ENCODE assay signal across 23 cellular contexts in the genomic region with DNA sequence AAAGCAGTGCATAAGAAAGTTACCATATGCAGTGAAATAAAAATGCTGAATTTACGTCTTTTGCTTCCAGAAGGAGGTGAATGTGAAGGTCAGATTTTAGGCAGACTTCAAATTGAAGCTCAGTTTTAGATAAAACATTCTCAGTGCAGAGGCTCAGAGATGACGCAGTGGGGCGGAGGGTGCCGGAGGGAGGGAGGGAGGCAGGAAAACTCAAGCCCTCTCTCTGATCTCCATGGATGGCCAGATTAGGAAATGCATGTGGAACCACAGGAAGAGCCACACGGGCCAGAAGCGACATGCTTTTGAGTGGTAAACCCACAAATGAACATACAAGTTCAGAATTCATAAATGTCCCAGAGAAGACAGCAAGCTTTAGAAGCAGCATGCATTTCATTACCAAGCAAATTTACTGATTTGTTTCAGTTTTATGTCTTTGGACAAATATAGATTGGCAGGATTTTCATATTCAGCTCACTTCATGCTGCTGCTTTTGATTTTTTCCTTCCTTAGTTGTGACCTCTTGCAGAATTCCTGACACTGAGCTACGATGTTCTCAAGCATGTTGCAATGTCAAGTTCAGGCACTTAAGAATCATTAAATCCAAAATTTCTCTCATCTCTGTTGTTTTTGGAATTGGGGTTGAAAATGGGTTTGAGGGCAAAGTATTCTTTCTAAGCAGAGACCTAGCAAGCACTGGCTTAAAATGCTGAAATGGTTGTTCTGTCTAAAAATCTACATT. TPM values are rescaled to one million over a fixed set of nuclear protein-coding genes. Genes with fewer than 3 reads are reported as not detected.
DNase-seq lines count a peak whose midpoint lies in the region; ATAC-seq and TF ChIP-seq lines count a peak whose summit lies in the region.
"Had no signal": no experiment of that assay in that cellular context is flagged by ENCODE, and none has a peak within 500 bp of the region (broad histone marks: within the 10 kb centered on the region; RNA-seq: fewer than 3 reads in every experiment).

No MANE protein-coding gene starts in this region.

- peaks cover 17% of the 10 kb centered on the region for H3K27me3 Mint-ChIP-seq in CD8-positive, alpha-beta T cell (ENCODE audit: low read depth)
- H3K27me3 Mint-ChIP-seq in CD8-positive, alpha-beta memory T cell, result peaks cover 4 to 18% of the 10 kb centered on the region in 2 donors

- no peaks in the 10 kb centered on the region for H3K36me3 Mint-ChIP-seq in stimulated activated effector memory CD8-positive, alpha-beta T cell treated with anti-CD3 and anti-CD28 coated beads, Interleukin-12 subunit alpha, Interleukin-12 subunit beta, amount 100 ng/mL, for 72 hours
- no peaks in the 10 kb centered on the region for H3K36me3 Mint-ChIP-seq in CD8-positive, alpha-beta T cell
- no peaks in the 10 kb centered on the region for H3K36me3 Mint-ChIP-seq in CD8-positive, alpha-beta memory T cell

- POLR2A ChIA-PET in CD8-positive, alpha-beta T cell (lab: Charles Lee), result interaction anchor here (1.2 kb wide), 1 partner anchor 14 kb away, joined by 3 read pairs; no protein-coding TSS in a partner anchor
- POLR2A ChIA-PET in A673 (lab: Charles Lee; ENCODE audit: low non-redundant PET), result no interaction called here
- POLR2A ChIA-PET in CD8-positive, alpha-beta memory T cell (lab: Charles Lee), result no interaction called here

- H3K27ac Mint-ChIP-seq in stimulated activated effector memory CD8-positive, alpha-beta T cell treated with anti-CD3 and anti-CD28 coated beads, Interleukin-12 subunit alpha, Interleukin-12 subunit beta, amount 100 ng/mL, for 72 hours, result no peak overlapping the region
- H3K27ac Mint-ChIP-seq in CD8-positive, alpha-beta T cell, result no peak overlapping the region
- no peak overlapping the region for H3K27ac Mint-ChIP-seq in CD8-positive, alpha-beta memory T cell
- H3K27ac Mint-ChIP-seq: T-helper 1 cell treated with Interleukin-12 subunit alpha and Interleukin-12 subunit beta and Interleukin-4 antibody, amounts not matched to agents 30 μg/mL and 1 μg/mL, for 36 hours had no signal

- H3K4me3 ChIP-seq in BLaER1, result no peak overlapping the region
- H3K4me3 ChIP-seq in coronary artery, result no peak overlapping the region
- no peak overlapping the region for H3K4me3 ChIP-seq in gastrocnemius medialis
- H3K4me3 ChIP-seq in CD8-positive, alpha-beta T cell (ENCODE audit: low read depth, low read length), result no peak overlapping the region
- H3K4me3 ChIP-seq in A673 (ENCODE audit: low read depth, low read length, poor library complexity, severe bottlenecking), result no peak overlapping the region
- H3K4me3 ChIP-seq in CD8-positive, alpha-beta memory T cell (ENCODE audit: low read length), result no peak overlapping the region
- H3K4me3 ChIP-seq: A549, esophagus muscularis mucosa, SJSA1 had no signal

- in situ Hi-C loops in gastrocnemius medialis (cut with MboI; ENCODE audit: low sequenced_read_pairs in 4 of 4), result no loop called here

- H3K9ac ChIP-seq in BLaER1, result no peak overlapping the region

- intact Hi-C loops in left ventricle myocardium superior (cut with micrococcal nuclease) (no loop called here), gastrocnemius medialis (cut with DNase I; ENCODE audit: low total_unique reads) (no loop called here), A673 (cut with micrococcal nuclease; ENCODE audit: unreplicated experiment) (no loop called here)
- intact Hi-C loops in CD8-positive, alpha-beta T cell (cut with DNase I, micrococcal nuclease), result no loop called here

- peaks cover 5% of the 10 kb centered on the region for H3K9me3 Mint-ChIP-seq in stimulated activated effector memory CD8-positive, alpha-beta T cell treated with anti-CD3 and anti-CD28 coated beads, Interleukin-12 subunit alpha, Interleukin-12 subunit beta, amount 100 ng/mL, for 72 hours
- H3K9me3 Mint-ChIP-seq in CD8-positive, alpha-beta T cell, result peaks cover 2% of the 10 kb centered on the region
- peaks cover 0 to 2% (median 0%) of the 10 kb centered on the region in 5 donors for H3K9me3 Mint-ChIP-seq in CD8-positive, alpha-beta memory T cell
- H3K9me3 Mint-ChIP-seq: T-helper 1 cell treated with Interleukin-12 subunit alpha and Interleukin-12 subunit beta and Interleukin-4 antibody, amounts not matched to agents 30 μg/mL and 1 μg/mL, for 36 hours had no signal

- H3K36me3 ChIP-seq in BLaER1 (no peaks in the 10 kb centered on the region), gastrocnemius medialis (no peaks in the 10 kb centered on the region), A673 (ENCODE audit: insufficient read depth, low read length, poor library complexity, severe bottlenecking) (no peaks in the 10 kb centered on the region)
- H3K36me3 ChIP-seq in CD8-positive, alpha-beta T cell (ENCODE audit: insufficient read depth, low read length), result no peaks in the 10 kb centered on the region
- no peaks in the 10 kb centered on the region for H3K36me3 ChIP-seq in CD8-positive, alpha-beta memory T cell (ENCODE audit: insufficient read depth, low read length)
- H3K36me3 ChIP-seq: esophagus muscularis mucosa, SJSA1 had no signal

- H3K4me3 Mint-ChIP-seq in stimulated activated effector memory CD8-positive, alpha-beta T cell treated with anti-CD3 and anti-CD28 coated beads, Interleukin-12 subunit alpha, Interleukin-12 subunit beta, amount 100 ng/mL, for 72 hours, result no peak overlapping the region
- no peak overlapping the region for H3K4me3 Mint-ChIP-seq in CD8-positive, alpha-beta T cell
- no peak overlapping the region for H3K4me3 Mint-ChIP-seq in CD8-positive, alpha-beta memory T cell
- H3K4me3 Mint-ChIP-seq: stimulated activated naive CD8-positive, alpha-beta T cell treated with anti-CD3 and anti-CD28 coated beads, Interleukin-15, amount 100 ng/mL, for 72 hours; T-helper 1 cell treated with Interleukin-12 subunit alpha and Interleukin-12 subunit beta and Interleukin-4 antibody, amounts not matched to agents 30 μg/mL and 1 μg/mL, for 36 hours had no signal

- TF ChIP-seq CTCF in coronary artery (IDR thresholded peaks at IDR 0.05) (no peak), gastrocnemius medialis (IDR thresholded peaks at IDR 0.05 in 4 of 5, conservative IDR thresholded peaks at IDR 0.05 in 1 of 5) (no peak), A673 (conservative IDR thresholded peaks at IDR 0.05; ENCODE audit: low read depth, low read length) (no peak)
- TF ChIP-seq CTCF in CD8-positive, alpha-beta T cell (IDR thresholded peaks at IDR 0.05), result no peak

- no peak for DNase-seq in coronary artery (ENCODE audit: low spot score)
- DNase-seq in left ventricle myocardium superior, result peak; percentile 61
- DNase-seq in gastrocnemius medialis, result peak in 1 of 2 donors; percentile 39
- DNase-seq in stimulated activated effector memory CD8-positive, alpha-beta T cell treated with anti-CD3 and anti-CD28 coated beads, Interleukin-12 subunit alpha, Interleukin-12 subunit beta, amount 100 ng/mL, for 72 hours (ENCODE audit: low spot score in 2 of 2), result no peak
- DNase-seq in CD8-positive, alpha-beta T cell, result no peak
- DNase-seq in A673 (ENCODE audit: low spot score), result no peak
- no peak for DNase-seq in CD8-positive, alpha-beta memory T cell
- DNase-seq: activated CD4-positive, alpha-beta T cell treated with anti-CD3 and anti-CD28 coated beads for 4 hours; activated naive CD4-positive, alpha-beta T cell treated with anti-CD3 and anti-CD28 coated beads, Interleukin-2, amount 50 U/mL, for 16 hours; effector memory CD4-positive, alpha-beta T cell; NCI-H1092 treated with DMSO at 0.1 percent for 48 hours; NCI-H2029 treated with DMSO at 0.1 percent for 48 hours; NCI-H446; PC-3; stimulated activated naive CD8-positive, alpha-beta T cell treated with anti-CD3 and anti-CD28 coated beads, Interleukin-15, amount 100 ng/mL, for 72 hours had no signal

- no peak for TF ChIP-seq POLR2A in gastrocnemius medialis (IDR thresholded peaks at IDR 0.05)

- ATAC-seq in left ventricle myocardium superior, result peak; percentile 76
- peak; percentile 44 to 54 for ATAC-seq in gastrocnemius medialis
- ATAC-seq in stimulated activated effector memory CD8-positive, alpha-beta T cell treated with anti-CD3 and anti-CD28 coated beads, Interleukin-12 subunit alpha, Interleukin-12 subunit beta, amount 100 ng/mL, for 72 hours, result no peak
- ATAC-seq in CD8-positive, alpha-beta T cell, result no peak
- ATAC-seq: A549; HepG2; PC-3; stimulated activated naive CD8-positive, alpha-beta T cell treated with anti-CD3 and anti-CD28 coated beads, Interleukin-15, amount 100 ng/mL, for 72 hours had no signal

- peak overlapping the region; percentile 71 for H3K4me2 ChIP-seq in BLaER1
- H3K4me2 ChIP-seq: A549 had no signal

- H3K9me3 ChIP-seq in BLaER1 (no peaks in the 10 kb centered on the region), gastrocnemius medialis (no peaks in the 10 kb centered on the region), A673 (ENCODE audit: low read depth, low read length, poor library complexity, severe bottlenecking) (no peaks in the 10 kb centered on the region)
- H3K9me3 ChIP-seq in CD8-positive, alpha-beta T cell (ENCODE audit: low read length), result no peaks in the 10 kb centered on the region
- H3K9me3 ChIP-seq in CD8-positive, alpha-beta memory T cell (ENCODE audit: low read length), result no peaks in the 10 kb centered on the region
- H3K9me3 ChIP-seq: A549, SJSA1 had no signal

- no TSS peak for BruUV-seq in A673 (replicated peaks; lab: Mats Ljungman, UMichigan)

- CTCF ChIA-PET in CD8-positive, alpha-beta T cell (lab: Charles Lee), result no interaction called here
- CTCF ChIA-PET in A673 (lab: Charles Lee), result no interaction called here
- CTCF ChIA-PET in CD8-positive, alpha-beta memory T cell (lab: Charles Lee), result no interaction called here

- peaks cover 49% of the 10 kb centered on the region for H3K4me1 ChIP-seq in BLaER1
- no peaks in the 10 kb centered on the region for H3K4me1 ChIP-seq in gastrocnemius medialis
- H3K4me1 ChIP-seq in CD8-positive, alpha-beta T cell (ENCODE audit: insufficient read depth, low read length), result no peaks in the 10 kb centered on the region
- no peaks in the 10 kb centered on the region for H3K4me1 ChIP-seq in A673 (ENCODE audit: insufficient read depth, low read length, poor library complexity, severe bottlenecking)
- H3K4me1 ChIP-seq in CD8-positive, alpha-beta memory T cell (ENCODE audit: insufficient read depth, low read length), result no peaks in the 10 kb centered on the region
- H3K4me1 ChIP-seq: A549, SJSA1 had no signal

- H4K20me1 ChIP-seq in BLaER1, result no peaks in the 10 kb centered on the region

- H3K27me3 ChIP-seq in BLaER1 (no peaks in the 10 kb centered on the region), gastrocnemius medialis (peaks cover 0 to 2% (median 0%) of the 10 kb centered on the region in 3 donors), A673 (replicated peaks; ENCODE audit: insufficient read depth, low read depth, low read length, poor library complexity) (peaks cover 8% of the 10 kb centered on the region)
- H3K27me3 ChIP-seq in CD8-positive, alpha-beta T cell (ENCODE audit: insufficient read depth, low read length), result no peaks in the 10 kb centered on the region
- H3K27me3 ChIP-seq in CD8-positive, alpha-beta memory T cell (ENCODE audit: insufficient read depth, low read length, poor library complexity, severe bottlenecking), result no peaks in the 10 kb centered on the region
- H3K27me3 ChIP-seq: SJSA1 had no signal

- H3K4me1 Mint-ChIP-seq in stimulated activated effector memory CD8-positive, alpha-beta T cell treated with anti-CD3 and anti-CD28 coated beads, Interleukin-12 subunit alpha, Interleukin-12 subunit beta, amount 100 ng/mL, for 72 hours, result no peaks in the 10 kb centered on the region
- no peaks in the 10 kb centered on the region for H3K4me1 Mint-ChIP-seq in CD8-positive, alpha-beta T cell (ENCODE audit: low read depth)
- no peaks in the 10 kb centered on the region for H3K4me1 Mint-ChIP-seq in CD8-positive, alpha-beta memory T cell
- H3K4me1 Mint-ChIP-seq: stimulated activated naive CD8-positive, alpha-beta T cell treated with anti-CD3 and anti-CD28 coated beads, Interleukin-15, amount 100 ng/mL, for 72 hours had no signal

- H3K27ac ChIP-seq in BLaER1 (no peak overlapping the region), coronary artery (peak overlapping the region; percentile 33 to 58), gastrocnemius medialis (no peak overlapping the region), A673 (ENCODE audit: low read depth, low read length, poor library complexity, severe bottlenecking) (no peak overlapping the region)
- H3K27ac ChIP-seq in CD8-positive, alpha-beta T cell (ENCODE audit: low read depth, low read length), result no peak overlapping the region
- H3K27ac ChIP-seq in CD8-positive, alpha-beta memory T cell (ENCODE audit: low read depth, low read length), result no peak overlapping the region
- H3K27ac ChIP-seq: A549, C4-2B, esophagus muscularis mucosa, HL-60, SJSA1 had no signal

RNA-seq across cellular contexts. Expression of a gene that starts 29.7 kb away (rescaled TPM):
- total RNA-seq in left ventricle myocardium superior (24.9 TPM), gastrocnemius medialis (10 to 100 TPM in 2 of 4 donors, 1 to 10 TPM in 2; 4.6 to 13.0 (median 7.5) TPM), A673 (2021) (333 and 355 TPM in 2 replicates)
- total RNA-seq in CD8-positive, alpha-beta T cell, result not detected
- total RNA-seq in CD8-positive, alpha-beta memory T cell, result not detected
- polyA plus RNA-seq in CD8-positive, alpha-beta memory T cell, result not detected
- total RNA-seq: PC-3, SJSA1 had no signal
- polyA plus RNA-seq: A549 had no signal

Comparison
In these comparisons a context has a peak if more than half of its experiments do, and no peak if none do; other contexts are left out.
1. H3K27ac ChIP-seq: peak in coronary artery (2 of 2); none in BLaER1 (single experiment), gastrocnemius medialis (0 of 4), CD8-positive, alpha-beta T cell (single experiment), A673 (single experiment) and CD8-positive, alpha-beta memory T cell (single experiment).
2. ATAC-seq: peak in left ventricle myocardium superior (single experiment) and gastrocnemius medialis (2 of 2); none in stimulated activated effector memory CD8-positive, alpha-beta T cell treated with anti-CD3 and anti-CD28 coated beads, Interleukin-12 subunit alpha, Interleukin-12 subunit beta, amount 100 ng/mL, for 72 hours (single experiment) and CD8-positive, alpha-beta T cell (single experiment).
3. RNA of a gene that starts 29.7 kb away (total RNA-seq): 333 to 355 TPM in A673; 24.9 TPM in left ventricle myocardium superior (single experiment), 4.6 to 13.0 TPM in gastrocnemius medialis, not detected in CD8-positive, alpha-beta T cell and not detected in CD8-positive, alpha-beta memory T cell; every median in the first group is over 10 times any median in the second.